Comparison of ENCODE assay signal across 27 cellular contexts in genomic region chr2:155043097-155043496, GRCh38.
"Had no signal": no experiment of that assay in that cellular context is flagged by ENCODE, and none has a peak within 500 bp of the region (broad histone marks: within the 10 kb centered on the region; RNA-seq: fewer than 3 reads in every experiment).

No MANE protein-coding gene starts in this region.

- H3K27me3 ChIP-seq: stomach, suprapubic skin, testis, thyroid gland, tibial artery, tibial nerve, transverse colon, upper lobe of left lung, upper lobe of right lung, uterus, vagina had no signal

- H3K36me3 ChIP-seq: stomach, suprapubic skin, thoracic aorta, thyroid gland, tibial artery, tibial nerve, transverse colon, upper lobe of left lung, upper lobe of right lung, uterus, vagina had no signal

- H3K9me3 ChIP-seq: suprapubic skin, testis, thoracic aorta, thyroid gland, tibial artery, tibial nerve, transverse colon, upper lobe of right lung, uterus, vagina had no signal

- H3K4me3 ChIP-seq: stomach, suprapubic skin, testis, thoracic aorta, thyroid gland, tibial artery, tibial nerve, transverse colon, upper lobe of left lung, upper lobe of right lung, uterus, vagina had no signal

- DNase-seq: stimulated activated CD4-positive, alpha-beta T cell treated with anti-CD3 and anti-CD28 coated beads, Interleukin-2, amount 100 ng/mL, for 48 hours; stimulated activated CD4-positive, alpha-beta T cell treated with anti-CD3 and anti-CD28 coated beads, Interleukin-4, amount 100 ng/mL, for 1 hour; stimulated activated CD4-positive, alpha-beta T cell treated with anti-CD3 and anti-CD28 coated beads, Interleukin-4, amount 100 ng/mL, for 24 hours; stimulated activated CD4-positive, alpha-beta T cell treated with anti-CD3 and anti-CD28 coated beads, Interleukin-4, amount 100 ng/mL, for 4 hours; stimulated activated CD8-positive, alpha-beta memory T cell treated with anti-CD3 and anti-CD28 coated beads, Interleukin-4, amount 100 ng/mL, for 48 hours; stimulated activated naive B cell treated with anti-CD40 and anti-IgM and Interleukin-4, amounts not matched to agents 10 μg/mL and 1 μg/mL and 100 μg/mL, for 72 hours; stimulated activated naive CD4-positive, alpha-beta T cell; stimulated activated naive CD4-positive, alpha-beta T cell treated with Interleukin-2 at 50 U/mL for 16 hours; stimulated activated naive CD8-positive, alpha-beta T cell treated with anti-CD3 and anti-CD28 coated beads, Interleukin-15, amount 100 ng/mL, for 72 hours; stimulated activated naive CD8-positive, alpha-beta T cell treated with anti-CD3 and anti-CD28 coated beads, Interleukin-15, Interleukin-2, amounts not matched to agents 100 U/mL and 50 U/mL, for 24 hours; stomach; substantia nigra; testis; thyroid gland; tibial artery; transverse colon; trophoblast cell; upper lobe of left lung; upper lobe of right lung; uterus had no signal

- H3K27ac ChIP-seq: stomach, suprapubic skin, testis, thoracic aorta, thyroid gland, tibial artery, tibial nerve, transverse colon, upper lobe of left lung, upper lobe of right lung, uterus, vagina had no signal

- H3K4me1 ChIP-seq: stomach, suprapubic skin, testis, thyroid gland, tibial artery, tibial nerve, transverse colon, upper lobe of left lung, upper lobe of right lung, uterus, vagina had no signal

- ATAC-seq: stimulated activated effector memory CD8-positive, alpha-beta T cell treated with anti-CD3 and anti-CD28 coated beads, Interleukin-12 subunit alpha, Interleukin-12 subunit beta, amount 100 ng/mL, for 72 hours; stimulated activated memory B cell treated with anti-CD40 and anti-IgM and Interleukin-4, amounts not matched to agents 10 μg/mL and 1 μg/mL and 100 μg/mL, for 72 hours; stimulated activated naive B cell treated with anti-CD40 and anti-IgM and Interleukin-4, amounts not matched to agents 10 μg/mL and 1 μg/mL and 100 μg/mL, for 72 hours; stimulated activated naive CD8-positive, alpha-beta T cell treated with anti-CD3 and anti-CD28 coated beads, Interleukin-15, amount 100 ng/mL, for 72 hours; stimulated activated naive CD8-positive, alpha-beta T cell treated with anti-CD3 and anti-CD28 coated beads, Interleukin-15, Interleukin-2, amounts not matched to agents 100 U/mL and 50 U/mL, for 24 hours; upper lobe of right lung had no signal

- FAIRE-seq: urothelium cell line had no signal
